Comparison of ENCODE assay signal across 1 cellular context in the genomic region with DNA sequence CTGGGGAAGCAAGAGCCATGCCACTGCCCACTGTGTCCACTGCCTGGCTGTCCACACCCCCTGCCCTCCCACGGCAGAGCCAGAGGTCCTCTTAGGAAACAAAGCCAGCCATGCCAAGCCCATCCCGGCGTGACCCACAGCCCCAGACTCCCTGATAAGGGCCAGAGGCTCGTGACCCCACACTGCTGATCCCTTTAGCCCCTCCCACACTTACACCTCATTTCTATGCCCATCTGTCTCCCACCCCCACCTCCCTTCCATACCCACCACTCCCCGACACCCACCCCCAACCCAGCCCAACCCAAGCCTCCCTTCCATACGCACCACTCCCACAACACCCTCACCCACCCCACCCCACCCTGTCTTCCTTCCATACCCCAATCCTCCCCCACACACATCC.
TF ChIP-seq lines count a peak whose summit lies in the region.

No MANE protein-coding gene starts in this region.

TF ChIP-seq in IMR-90, 13 proteins besides CTCF, POLR2A, EP300 and RAD21:
- TF ChIP-seq NFE2L2 (IDR thresholded peaks at IDR 0.05; ENCODE audit: low read depth, low read length), result no peak
- no peak for TF ChIP-seq RFX5 (IDR thresholded peaks at IDR 0.05; ENCODE audit: low read depth, low read length)
- no peak for TF ChIP-seq BHLHE40 (IDR thresholded peaks at IDR 0.05; ENCODE audit: low read depth, low read length)
- TF ChIP-seq, protein P1, sequence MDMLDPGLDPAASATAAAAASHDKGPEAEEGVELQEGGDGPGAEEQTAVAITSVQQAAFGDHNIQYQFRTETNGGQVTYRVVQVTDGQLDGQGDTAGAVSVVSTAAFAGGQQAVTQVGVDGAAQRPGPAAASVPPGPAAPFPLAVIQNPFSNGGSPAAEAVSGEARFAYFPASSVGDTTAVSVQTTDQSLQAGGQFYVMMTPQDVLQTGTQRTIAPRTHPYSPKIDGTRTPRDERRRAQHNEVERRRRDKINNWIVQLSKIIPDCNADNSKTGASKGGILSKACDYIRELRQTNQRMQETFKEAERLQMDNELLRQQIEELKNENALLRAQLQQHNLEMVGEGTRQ (IDR thresholded peaks at IDR 0.05; ENCODE audit: low read depth, low read length), result no peak
- no peak for TF ChIP-seq CEBPB (IDR thresholded peaks at IDR 0.05; ENCODE audit: low read depth, low read length)
- no peak for TF ChIP-seq SMC3 (IDR thresholded peaks at IDR 0.05; ENCODE audit: low read depth, low read length)
- TF ChIP-seq, protein P2, sequence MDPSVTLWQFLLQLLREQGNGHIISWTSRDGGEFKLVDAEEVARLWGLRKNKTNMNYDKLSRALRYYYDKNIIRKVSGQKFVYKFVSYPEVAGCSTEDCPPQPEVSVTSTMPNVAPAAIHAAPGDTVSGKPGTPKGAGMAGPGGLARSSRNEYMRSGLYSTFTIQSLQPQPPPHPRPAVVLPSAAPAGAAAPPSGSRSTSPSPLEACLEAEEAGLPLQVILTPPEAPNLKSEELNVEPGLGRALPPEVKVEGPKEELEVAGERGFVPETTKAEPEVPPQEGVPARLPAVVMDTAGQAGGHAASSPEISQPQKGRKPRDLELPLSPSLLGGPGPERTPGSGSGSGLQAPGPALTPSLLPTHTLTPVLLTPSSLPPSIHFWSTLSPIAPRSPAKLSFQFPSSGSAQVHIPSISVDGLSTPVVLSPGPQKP (IDR thresholded peaks at IDR 0.05; ENCODE audit: borderline replicate concordance, low read depth, low read length), result no peak
- no peak for TF ChIP-seq MAFK (IDR thresholded peaks at IDR 0.05; ENCODE audit: low read depth, low read length)
- TF ChIP-seq FOS (IDR thresholded peaks at IDR 0.05; ENCODE audit: low read depth, low read length), result no peak
- TF ChIP-seq MXI1 (IDR thresholded peaks at IDR 0.05; ENCODE audit: borderline replicate concordance, low read depth, low read length), result no peak
- no peak for TF ChIP-seq RCOR1 (IDR thresholded peaks at IDR 0.05; ENCODE audit: insufficient replicate concordance, low read length)
- no peak for TF ChIP-seq CHD1 (IDR thresholded peaks at IDR 0.05; ENCODE audit: low read depth, low read length)
- no peak for TF ChIP-seq MAZ (IDR thresholded peaks at IDR 0.05; ENCODE audit: borderline replicate concordance, low read depth, low read length)
